10 cellular contexts compared by ENCODE assay signal in the genomic region with DNA sequence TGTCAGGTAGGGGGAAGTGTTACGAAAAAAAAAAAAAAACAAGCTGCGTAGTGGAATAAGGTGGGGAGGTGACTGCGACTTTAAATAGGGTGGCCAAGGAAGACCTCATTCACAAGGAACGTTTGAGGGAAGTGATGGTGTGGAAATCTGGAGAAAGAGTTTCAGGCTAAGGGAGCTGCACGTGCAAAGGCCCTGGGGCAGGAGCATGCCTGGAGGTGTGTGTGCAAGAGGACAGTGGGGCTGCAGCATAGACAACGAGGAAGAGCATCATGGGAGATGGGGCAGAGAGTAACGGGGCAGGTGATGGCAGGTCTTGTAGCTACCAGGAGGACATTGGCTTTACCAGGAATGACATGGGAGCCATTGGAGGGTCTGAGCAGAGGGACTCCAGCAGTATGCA. TPM values are rescaled to one million over a fixed set of nuclear protein-coding genes. Genes with fewer than 3 reads are reported as not detected.
"Had no signal": no experiment of that assay in that cellular context is flagged by ENCODE, and none has a peak within 500 bp of the region (broad histone marks: within the 10 kb centered on the region; RNA-seq: fewer than 3 reads in every experiment).

No MANE protein-coding gene starts in this region.

- H3K9me3 ChIP-seq: HAP-1 had no signal

- ATAC-seq: GM23338, HCT116 had no signal

- DNase-seq: GM23248, GOT3, H7, H9, HCEC 1CT, HFFc6 had no signal

- H3K27ac ChIP-seq: GM23248 had no signal

- H3K36me3 ChIP-seq: HAP-1 had no signal

- H3K4me3 ChIP-seq: GM23248, GM23338, HAP-1 had no signal

- FAIRE-seq: H54 had no signal

- H2AFZ ChIP-seq: GM23248, GM23338 had no signal

- H3K4me1 ChIP-seq: HAP-1 had no signal

- H3K4me2 ChIP-seq: GM23338 had no signal

- H3K9ac ChIP-seq: GM23248 had no signal

RNA-seq across cellular contexts. Expression of a gene that starts 12.0 kb away (rescaled TPM):
- total RNA-seq: GM23248, H7, HFFc6 had no signal
- polyA plus RNA-seq: GM23248 had no signal
